8 cellular contexts compared by ENCODE assay signal in genomic region chr11:18012314-18012905, GRCh38. TPM values are rescaled to one million over a fixed set of nuclear protein-coding genes. Genes with fewer than 3 reads are reported as not detected.
DNase-seq lines count a peak whose midpoint lies in the region; ATAC-seq, FAIRE-seq and TF ChIP-seq lines count a peak whose summit lies in the region.

No MANE protein-coding gene starts in this region.

- no peak for TF ChIP-seq CTCF in cardiac fibroblast (IDR thresholded peaks at IDR 0.05; ENCODE audit: low read depth, low read length)
- TF ChIP-seq CTCF in kidney (IDR thresholded peaks at IDR 0.05; ENCODE audit: borderline replicate concordance, extremely low read depth, insufficient read depth): no peak
- TF ChIP-seq CTCF in smooth muscle cell (IDR thresholded peaks at IDR 0.05; ENCODE audit: borderline replicate concordance, insufficient read depth, poor library complexity, severe bottlenecking): no peak

- H3F3A ChIP-seq in smooth muscle cell (ENCODE audit: low read depth): peaks cover 6% of the 10 kb centered on the region

- ATAC-seq in HG02943 (IDR thresholded peaks at IDR 0.05; ENCODE audit: low read depth, unreplicated experiment) (peak; percentile 9), HG03342 (IDR thresholded peaks at IDR 0.05; ENCODE audit: unreplicated experiment) (no peak)

- peaks cover 17% of the 10 kb centered on the region for H3K27me3 ChIP-seq in smooth muscle cell (ENCODE audit: low read depth)

- intact Hi-C loops in kidney (cut with DNase I): no loop called here

- no peaks in the 10 kb centered on the region for H3K36me3 ChIP-seq in kidney (ENCODE audit: control insufficient read depth in 1 of 2, insufficient read depth in 2 of 2, low read length in 2 of 2)
- H3K36me3 ChIP-seq in smooth muscle cell (ENCODE audit: low read depth): no peaks in the 10 kb centered on the region

- peak overlapping the region; percentile 94 for H2AFZ ChIP-seq in smooth muscle cell (ENCODE audit: low read depth)

- no peaks in the 10 kb centered on the region for H4K20me1 ChIP-seq in smooth muscle cell (ENCODE audit: low read depth)

- H3K79me2 ChIP-seq in smooth muscle cell (ENCODE audit: low read depth): no peaks in the 10 kb centered on the region

- H3K9me3 ChIP-seq in kidney (ENCODE audit: control insufficient read depth in 1 of 2, low read length in 2 of 2) (no peaks in the 10 kb centered on the region), smooth muscle cell (replicated peaks; ENCODE audit: low read depth) (no peaks in the 10 kb centered on the region)

- H3K4me1 ChIP-seq in kidney (ENCODE audit: control insufficient read depth in 1 of 2, insufficient read depth in 1 of 2, low read depth in 1 of 2, low read length in 2 of 2) (peaks cover 0 to 5% of the 10 kb centered on the region in 2 donors), smooth muscle cell (ENCODE audit: low read depth) (no peaks in the 10 kb centered on the region)

- H3K9ac ChIP-seq in kidney (ENCODE audit: low read length in 2 of 2) (peak overlapping the region; percentile 13 to 24), smooth muscle cell (ENCODE audit: low read depth) (peak overlapping the region; percentile 10)

- H3K27ac ChIP-seq in kidney (ENCODE audit: low read depth in 2 of 2, low read length in 2 of 2) (peak overlapping the region; percentile 32 to 74), smooth muscle cell (ENCODE audit: low read depth) (no peak overlapping the region)

- H3K4me3 ChIP-seq in cardiac fibroblast (replicated peaks in 1 of 2; ENCODE audit: low read depth in 2 of 2, low read length in 2 of 2) (peak overlapping the region; percentile 66 to 82), kidney (ENCODE audit: low read length in 2 of 2) (peak overlapping the region; percentile 69 to 95), smooth muscle cell (peak overlapping the region; percentile 74)

- no peak for FAIRE-seq in kidney (lab: Jason Lieb, UNC)

- H3K4me2 ChIP-seq in smooth muscle cell: peak overlapping the region; percentile 91

- 2% methylated on average over 31 of the region's 39 CpGs for WGBS in smooth muscle cell (ENCODE audit: low lambda C conversion rate)

- DNase-seq in NCI-H2029 (lab: John Stamatoyannopoulos, UW) (peak; percentile 23), NCI-H2029 treated with DMSO at 0.1 percent for 48 hours (lab: John Stamatoyannopoulos, UW) (no peak), RPMI7951 (ENCODE audit: low read depth) (peak; percentile 21), cardiac fibroblast (ENCODE audit: low read depth in 2 of 2) (peak; percentile 21 to 22), kidney (no peak), smooth muscle cell (lab: John Stamatoyannopoulos, UW; ENCODE audit: unreplicated experiment) (no peak)

RNA-seq across cellular contexts. Expression of gene SERGEF, which starts 0.4 kb away (rescaled TPM):
- 15.6 and 18.3 TPM in 2 replicates for total RNA-seq in RPMI7951 (2014; rRNA removed; shearing (Covaris generic))
- total RNA-seq in kidney (33.2 TPM), smooth muscle cell (4.9 and 8.1 TPM in 2 replicates)
- polyA plus RNA-seq in kidney (ENCODE audit: insufficient read depth, low read depth, low replicate concordance) (63.0 TPM), smooth muscle cell (7.4 and 9.8 TPM in 2 replicates)

RNA-seq across cellular contexts. Expression of gene TPH1, which starts 33.7 kb away (rescaled TPM):
- total RNA-seq in RPMI7951 (2014; rRNA removed; shearing (Covaris generic)): under 0.01 TPM in 1 of 2 replicates, not detected in the other
- 0.60 TPM for total RNA-seq in kidney
- polyA plus RNA-seq in kidney (ENCODE audit: insufficient read depth, low read depth, low replicate concordance): 0.09 TPM
- total RNA-seq in smooth muscle cell: 0.09 TPM in 1 of 2 replicates, not detected in the other
- not detected in 2 replicates for polyA plus RNA-seq in smooth muscle cell

Comparison
In these comparisons a context has a peak if more than half of its experiments do, and no peak if none do; other contexts are left out.
1. DNase-seq: peak in NCI-H2029 (single experiment), RPMI7951 (single experiment) and cardiac fibroblast (2 of 2); none in NCI-H2029 treated with DMSO at 0.1 percent for 48 hours (single experiment), kidney (single experiment) and smooth muscle cell (single experiment).
2. Peak in every context shown above with its lines, with median percentiles within 50 percentile points of each other: H3K4me3 ChIP-seq.